Comparison of ENCODE assay signal across 8 cellular contexts in the genomic region with DNA sequence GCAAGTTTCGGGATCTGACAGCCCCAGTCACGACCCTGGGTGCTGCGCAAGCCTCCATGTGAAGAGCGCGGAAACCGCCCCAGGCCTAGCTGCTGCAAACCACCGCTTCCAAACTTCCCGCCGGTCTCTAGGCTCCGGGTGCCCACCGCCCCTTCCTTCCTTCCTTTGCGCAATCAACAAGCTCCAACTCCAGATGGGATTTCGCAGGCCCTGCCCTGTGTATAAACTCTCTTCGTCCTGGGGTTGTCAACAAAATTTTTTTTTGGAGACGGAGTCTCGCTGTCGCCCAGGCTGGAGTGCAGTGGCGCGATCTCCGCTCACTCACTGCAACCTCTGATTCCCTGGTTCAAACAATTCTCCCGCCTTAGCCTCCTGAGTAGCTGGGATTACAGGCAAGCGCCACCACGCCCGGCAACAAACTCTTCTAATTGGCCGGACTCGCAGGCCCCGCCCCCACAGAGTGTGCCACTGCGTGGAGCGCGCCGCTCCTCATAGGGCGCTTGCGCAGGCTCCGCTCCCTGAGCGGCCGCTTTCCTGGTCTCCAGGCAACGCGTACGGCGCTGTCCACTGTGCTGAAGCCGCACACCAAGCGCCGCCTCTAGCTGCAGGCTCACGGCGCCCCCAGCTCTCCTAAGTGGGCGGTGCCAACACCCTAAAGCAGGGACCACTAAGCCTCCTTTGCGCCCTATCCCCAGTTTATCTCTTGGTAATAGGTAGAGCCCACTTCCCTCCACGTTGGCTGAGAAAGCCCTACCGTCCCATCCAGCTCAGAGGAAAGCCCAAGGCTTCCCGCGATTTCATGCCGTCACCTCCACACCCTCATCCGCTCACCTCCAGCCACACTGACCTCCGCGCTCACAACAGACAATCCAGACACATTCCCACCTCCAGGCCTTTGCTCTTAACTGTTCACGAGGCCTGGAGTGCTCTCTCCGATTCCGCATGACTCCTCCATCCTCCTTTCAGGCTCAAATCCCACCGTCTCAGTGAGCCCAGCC. TPM values are rescaled to one million over a fixed set of nuclear protein-coding genes. Genes with fewer than 3 reads are reported as not detected.
A peak's percentile ranks its signal among the peaks of the same experiment; 100 is the strongest.
DNase-seq lines count a peak whose midpoint lies in the region; ATAC-seq and TF ChIP-seq lines count a peak whose summit lies in the region.

No MANE protein-coding gene starts in this region.

- H3K4me3 ChIP-seq in PC-9, result no peak overlapping the region

- POLR2A ChIA-PET in PC-9 (lab: Charles Lee; ENCODE audit: unreplicated experiment), result interaction anchor here (0.7 kb wide), 1 partner anchor 102 kb away, joined by 3 read pairs; no protein-coding TSS in a partner anchor

- H3K9me3 Mint-ChIP-seq in activated T-cell treated with anti-CD3 and anti-CD28 coated beads, Interleukin-2, amount 50 U/mL, for 24 hours, result no peaks in the 10 kb centered on the region

- intact Hi-C loops in PC-9 (cut with micrococcal nuclease; ENCODE audit: unreplicated experiment), result loop anchor here (5.0 kb wide), 2 partner anchors 213 to 278 kb away; no protein-coding TSS in a partner anchor

- no peaks in the 10 kb centered on the region for H3K9me3 ChIP-seq in PC-9 (ENCODE audit: insufficient read depth, low read depth)

- ATAC-seq in GM19455 (IDR thresholded peaks at IDR 0.05; ENCODE audit: unreplicated experiment), result peak; percentile 56

- peak overlapping the region; percentile 68 for H3K4me3 Mint-ChIP-seq in activated T-cell treated with anti-CD3 and anti-CD28 coated beads, Interleukin-2, amount 50 U/mL, for 24 hours

- in situ Hi-C loops in KBM-7 (cut with MboI; ENCODE audit: low pct_unique_long_range_greater_than_20kb, low sequenced_read_pairs), result no loop called here

- CTCF ChIA-PET in PC-9 (lab: Charles Lee), result interaction anchor here (0.6 kb wide), 1 partner anchor 51 kb away, joined by 3 read pairs; no protein-coding TSS in a partner anchor

- no TSS peak for BruUV-seq in PC-9 (replicated peaks; lab: Mats Ljungman, UMichigan)

- H3K27me3 Mint-ChIP-seq in activated T-cell treated with anti-CD3 and anti-CD28 coated beads, Interleukin-2, amount 50 U/mL, for 24 hours, result peaks cover 12% of the 10 kb centered on the region

- H3F3A ChIP-seq in PC-9 (ENCODE audit: insufficient read depth, low read depth), result peaks cover 57% of the 10 kb centered on the region

- H3K4me1 Mint-ChIP-seq in activated T-cell treated with anti-CD3 and anti-CD28 coated beads, Interleukin-2, amount 50 U/mL, for 24 hours (ENCODE audit: low read depth), result peaks cover 20% of the 10 kb centered on the region

- H3K4me1 ChIP-seq in PC-9 (replicated peaks; ENCODE audit: insufficient read depth), result peaks cover 8% of the 10 kb centered on the region; the same call in 1 of the 2 replicates

- 0 out of 2 replicates have a peak, but pooled peaks cover 14% of the 10 kb centered on the region for H3K27me3 ChIP-seq in PC-9 (ENCODE audit: insufficient read depth, low read depth)

- H3K27ac Mint-ChIP-seq in activated T-cell treated with anti-CD3 and anti-CD28 coated beads, Interleukin-2, amount 50 U/mL, for 24 hours, result peak overlapping the region; percentile 79

- DNase-seq in AG09319 (ENCODE audit: extremely low read depth, low read depth), result peak; percentile 81
- DNase-seq in KBM-7, result peak; percentile 97
- peak; percentile 81 to 91 for DNase-seq in PC-9
- peak; percentile 89 for DNase-seq in activated T-cell treated with anti-CD3 and anti-CD28 coated beads, Interleukin-2, amount 50 U/mL, for 24 hours
- peak; percentile 94 for DNase-seq in erythroblast (lab: John Stamatoyannopoulos, UW)
- DNase-seq in myocyte (ENCODE audit: low read depth), result peak; percentile 70
- DNase-seq in stimulated activated CD8-positive, alpha-beta memory T cell treated with anti-CD3 and anti-CD28 coated beads, Interleukin-4, amount 100 ng/mL, for 48 hours, result peak; percentile 94

- H4K20me1 ChIP-seq in PC-9 (ENCODE audit: insufficient read depth), result peaks cover 42% of the 10 kb centered on the region

- H3K79me2 ChIP-seq in PC-9 (ENCODE audit: low read depth), result no peaks in the 10 kb centered on the region

- no peak for TF ChIP-seq POLR2A in erythroblast (IDR thresholded peaks at IDR 0.05; ENCODE audit: low read length)

- H3K36me3 ChIP-seq in PC-9 (ENCODE audit: low read depth), result no peaks in the 10 kb centered on the region

- H3K4me2 ChIP-seq in PC-9, result peak overlapping the region; percentile 24; the same call in 1 of the 2 replicates

- no peaks in the 10 kb centered on the region for H3K9me2 ChIP-seq in PC-9 (ENCODE audit: insufficient read depth)

- TF ChIP-seq CTCF in AG09319 (IDR thresholded peaks at IDR 0.05; ENCODE audit: low read depth, low read length) (no peak), PC-9 (conservative IDR thresholded peaks at IDR 0.05) (no peak)

- H3K27ac ChIP-seq in PC-9, result no peak overlapping the region

- no peak overlapping the region for H2AFZ ChIP-seq in PC-9

- peaks cover 22% of the 10 kb centered on the region for H3K36me3 Mint-ChIP-seq in activated T-cell treated with anti-CD3 and anti-CD28 coated beads, Interleukin-2, amount 50 U/mL, for 24 hours (ENCODE audit: low read depth)

RNA-seq across cellular contexts. Expression of a gene that starts 5.5 kb away (rescaled TPM):
- total RNA-seq in PC-9 (2021) (31.9 and 41.0 TPM in 2 replicates), myocyte (40.5 and 43.1 TPM in 2 replicates)
- polyA plus RNA-seq in myocyte (2012), result 69.1 TPM

RNA-seq across cellular contexts. Expression of a gene that starts 22.2 kb away (rescaled TPM):
- total RNA-seq in PC-9 (2021) (169 and 188 TPM in 2 replicates), myocyte (64.8 and 71.8 TPM in 2 replicates)
- 105 TPM for polyA plus RNA-seq in myocyte (2012)

RNA-seq across cellular contexts. Expression of a gene that starts 41.6 kb away (rescaled TPM):
- total RNA-seq in PC-9 (2021) (242 and 326 TPM in 2 replicates), myocyte (94.6 and 116 TPM in 2 replicates)
- polyA plus RNA-seq in myocyte (2012), result 116 TPM
